Comparison of ENCODE assay signal across 21 cellular contexts in the genomic region with DNA sequence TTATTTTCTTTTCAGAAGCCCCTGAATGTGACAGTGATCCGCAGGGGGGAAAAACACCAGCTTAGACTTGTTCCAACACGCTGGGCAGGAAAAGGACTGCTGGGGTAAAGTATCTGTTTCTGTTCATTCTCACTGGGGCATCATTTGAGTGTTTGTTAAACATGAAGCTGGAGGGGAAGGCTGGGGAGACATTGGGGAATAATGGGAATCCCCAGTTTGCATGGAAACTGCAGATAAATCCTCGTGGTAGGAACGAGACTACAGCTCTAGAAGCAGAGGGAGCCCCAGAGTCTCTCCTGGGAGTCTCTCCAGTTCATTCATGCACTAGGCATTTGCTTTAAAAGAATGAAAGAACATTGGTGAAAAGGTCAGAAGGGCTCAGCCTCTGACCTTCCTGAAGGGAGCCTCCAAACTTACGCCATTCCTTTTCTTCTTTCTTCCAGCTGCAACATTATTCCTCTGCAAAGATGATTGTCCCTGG. TPM values are rescaled to one million over a fixed set of nuclear protein-coding genes. Genes with fewer than 3 reads are reported as not detected.
DNase-seq lines count a peak whose midpoint lies in the region; ATAC-seq, FAIRE-seq and TF ChIP-seq lines count a peak whose summit lies in the region.
"Had no signal": no experiment of that assay in that cellular context is flagged by ENCODE, and none has a peak within 500 bp of the region (broad histone marks: within the 10 kb centered on the region; RNA-seq: fewer than 3 reads in every experiment).

No MANE protein-coding gene starts in this region.

- CTCF ChIA-PET in CD8-positive, alpha-beta memory T cell (lab: Charles Lee) = interaction anchor here (1.0 to 3.2 kb wide), 2 partner anchors 8 to 121 kb away, joined by 3 to 16 read pairs; no protein-coding TSS in a partner anchor
- CTCF ChIA-PET in GM12878 (lab: Yijun Ruan, JAX) = interaction anchor here (0.6 to 2.1 kb wide), 10 partner anchors 10 to 207 kb away, joined by 3 to 10 read pairs (median 3); no protein-coding TSS in a partner anchor

- H2AK5ac ChIP-seq in mesenchymal stem cell (ENCODE audit: low read length, severe bottlenecking) = no peak overlapping the region

- H2BK5ac ChIP-seq in mesenchymal stem cell (ENCODE audit: low read depth, low read length, poor library complexity, severe bottlenecking) = no peak overlapping the region

- H2AFZ ChIP-seq in GM12878 (ENCODE audit: control insufficient read depth, low read depth, low read length) (no peak overlapping the region), mesenchymal stem cell (ENCODE audit: low read depth, low read length) (no peak overlapping the region)

- 87% methylated on average over 5 of the region's 5 CpGs for WGBS in GM12878 (ENCODE audit: insufficient coverage, insufficient replicate concordance, low lambda C conversion rate, missing lambda C conversion rate)
- 47% methylated on average over 5 of the region's 5 CpGs for WGBS in mesenchymal stem cell

- H3K4me3 ChIP-seq in CD8-positive, alpha-beta memory T cell (ENCODE audit: low read length) = no peak overlapping the region
- H3K4me3 ChIP-seq in GM12878 (no peak overlapping the region), mesenchymal stem cell (ENCODE audit: insufficient read depth in 1 of 2, low read depth in 1 of 2, low read length in 2 of 2) (no peak overlapping the region)

- no peaks in the 10 kb centered on the region for H3K79me2 ChIP-seq in GM12878 (ENCODE audit: control insufficient read depth, insufficient read depth, low read length)

- H3K27me3 Mint-ChIP-seq in CD8-positive, alpha-beta memory T cell = no peaks in the 10 kb centered on the region
- H3K27me3 Mint-ChIP-seq: activated naive CD8-positive, alpha-beta T cell had no signal

- intact Hi-C loops in GM12878 (cut with micrococcal nuclease; ENCODE audit: unreplicated experiment) = loop anchor here (5.0 kb wide), 1 partner anchor 206 kb away; no protein-coding TSS in a partner anchor

- H3K27ac ChIP-seq in CD8-positive, alpha-beta memory T cell (ENCODE audit: low read depth, low read length) = no peak overlapping the region
- no peak overlapping the region for H3K27ac ChIP-seq in GM12878 (ENCODE audit: control insufficient read depth, insufficient read depth)
- H3K27ac ChIP-seq in mesenchymal stem cell (ENCODE audit: low read length, poor library complexity, severe bottlenecking) = no peak overlapping the region
- H3K27ac ChIP-seq: C4-2B, HL-60, KMS-11 had no signal

- no peak overlapping the region for H3K14ac ChIP-seq in mesenchymal stem cell (ENCODE audit: low read length in 2 of 2)

- no peak for FAIRE-seq in GM12878 (lab: Jason Lieb, UNC)
- FAIRE-seq: GM12891 had no signal

- H3K4me1 Mint-ChIP-seq in CD8-positive, alpha-beta memory T cell = peaks cover 7 to 21% (median 16%) of the 10 kb centered on the region in 3 donors

- H3K23ac ChIP-seq in mesenchymal stem cell (ENCODE audit: low read length in 2 of 2) = no peak overlapping the region

- RAD21 ChIA-PET in GM12878 (lab: Charles Lee; ENCODE audit: unreplicated experiment) = interaction anchor here (2.1 kb wide), 1 partner anchor 75 kb away, joined by 7 read pairs; no protein-coding TSS in a partner anchor

- in situ Hi-C loops in GM12878 (cut with MboI) = no loop called here

- H3K4me1 ChIP-seq in CD8-positive, alpha-beta memory T cell (ENCODE audit: insufficient read depth, low read length) = peaks cover 9% of the 10 kb centered on the region
- H3K4me1 ChIP-seq in GM12878 (ENCODE audit: control insufficient read depth, insufficient read depth, low read length) = peaks cover 8% of the 10 kb centered on the region
- H3K4me1 ChIP-seq in mesenchymal stem cell (ENCODE audit: control insufficient read depth, insufficient read depth, low read depth, low read length) = peaks cover 7% of the 10 kb centered on the region

- H3K36me3 ChIP-seq in CD8-positive, alpha-beta memory T cell (ENCODE audit: insufficient read depth, low read length) = no peaks in the 10 kb centered on the region
- peaks cover 0 to 13% of the 10 kb centered on the region in 2 experiments; a peak in 2 of 4 replicates for H3K36me3 ChIP-seq in GM12878 (ENCODE audit: control insufficient read depth in 2 of 2, insufficient read depth in 2 of 2, low read length in 1 of 2)
- H3K36me3 ChIP-seq in mesenchymal stem cell (ENCODE audit: control insufficient read depth in 1 of 2, insufficient read depth in 2 of 2, low read depth in 1 of 2, low read length in 2 of 2) = peaks cover 52 to 68% of the 10 kb centered on the region in 2 experiments

- TSS peak; percentile 51 for BruUV-seq in GM12878 (replicated peaks; lab: Mats Ljungman, UMichigan)

- no peak for DNase-seq in CD8-positive, alpha-beta memory T cell
- peak; percentile 68 for DNase-seq in NCI-H146 (lab: John Stamatoyannopoulos, UW)
- no peak for DNase-seq in GM12878 (ENCODE audit: low read depth, low spot score)
- DNase-seq in mesenchymal stem cell = peak; percentile 89
- DNase-seq in activated CD4-positive, alpha-beta T cell treated with anti-CD3 and anti-CD28 coated beads for 1 hour = no peak
- DNase-seq in activated effector memory CD4-positive, alpha-beta T cell treated with anti-CD3 and anti-CD28 coated beads, Interleukin-2, amount 50 U/mL, for 16 hours = no peak
- no peak for DNase-seq in OCI-M2 (lab: John Stamatoyannopoulos, UW; ENCODE audit: unreplicated experiment)
- no peak for DNase-seq in NCI-H1048 (lab: John Stamatoyannopoulos, UW)
- DNase-seq: activated CD4-positive, alpha-beta T cell treated with anti-CD3 and anti-CD28 coated beads for 48 hours; activated T-cell treated with anti-CD3 and anti-CD28 coated beads, Interleukin-2, amount 50 U/mL, for 1 hour; cerebellar nuclear complex; left colon; NCI-H1436 treated with DMSO at 0.1 percent for 48 hours; SHP77 had no signal

- no peak for TF ChIP-seq POLR2A in GM12878 (IDR thresholded peaks at IDR 0.05; ENCODE audit: low read depth, low read length)

- no peak for TF ChIP-seq EP300 in GM12878 (IDR thresholded peaks at IDR 0.05; ENCODE audit: borderline replicate concordance in 1 of 2, control insufficient read depth in 1 of 2, low read depth in 2 of 2, low read length in 2 of 2)

- no peak overlapping the region for H4K8ac ChIP-seq in mesenchymal stem cell (ENCODE audit: low read length)

- TF ChIP-seq CTCF in GM12878 (IDR thresholded peaks at IDR 0.05 in 2 of 3, conservative IDR thresholded peaks at IDR 0.05 in 1 of 3; ENCODE audit: control insufficient read depth in 2 of 3, extremely low read depth in 1 of 3, insufficient read depth in 1 of 3, low read depth in 3 of 3, low read length in 3 of 3) = no peak

- H3K9me3 ChIP-seq in CD8-positive, alpha-beta memory T cell (ENCODE audit: low read length) = no peaks in the 10 kb centered on the region
- H3K9me3 ChIP-seq in GM12878 (replicated peaks; ENCODE audit: control insufficient read depth, insufficient read depth, low read length) (no peaks in the 10 kb centered on the region), mesenchymal stem cell (ENCODE audit: control insufficient read depth, low read length) (no peaks in the 10 kb centered on the region)

- no peak for TF ChIP-seq RAD21 in GM12878 (IDR thresholded peaks at IDR 0.05; ENCODE audit: insufficient read depth, low read depth, low read length)

- no peak overlapping the region for H3K4me3 Mint-ChIP-seq in CD8-positive, alpha-beta memory T cell
- H3K4me3 Mint-ChIP-seq: activated naive CD8-positive, alpha-beta T cell had no signal

- no peaks in the 10 kb centered on the region for H3K27me3 ChIP-seq in CD8-positive, alpha-beta memory T cell (ENCODE audit: insufficient read depth, low read length, poor library complexity, severe bottlenecking)
- H3K27me3 ChIP-seq in GM12878 (replicated peaks in 1 of 2; ENCODE audit: control insufficient read depth in 2 of 2, insufficient read depth in 2 of 2, low read length in 1 of 2) (no peaks in the 10 kb centered on the region), mesenchymal stem cell (ENCODE audit: control insufficient read depth in 1 of 2, insufficient read depth in 1 of 2, low read length in 2 of 2) (no peaks in the 10 kb centered on the region)

- no peak overlapping the region for H3K18ac ChIP-seq in mesenchymal stem cell (ENCODE audit: low read depth in 1 of 2, low read length in 2 of 2)

- H4K20me1 ChIP-seq in GM12878 (ENCODE audit: control insufficient read depth, insufficient read depth) = no peaks in the 10 kb centered on the region

- H3K4ac ChIP-seq in mesenchymal stem cell (ENCODE audit: low read depth in 1 of 2, low read length in 2 of 2) = no peak overlapping the region

- POLR2A ChIA-PET in CD8-positive, alpha-beta memory T cell (lab: Charles Lee) = no interaction called here
- POLR2A ChIA-PET in GM12878 (lab: Charles Lee) = no interaction called here

- peaks cover 6% of the 10 kb centered on the region for H3K79me1 ChIP-seq in mesenchymal stem cell (replicated peaks; ENCODE audit: low read length, poor library complexity, severe bottlenecking)

- H3K4me2 ChIP-seq in GM12878 (ENCODE audit: control insufficient read depth, insufficient read depth) (no peak overlapping the region), mesenchymal stem cell (ENCODE audit: low read length, poor library complexity, severe bottlenecking) (no peak overlapping the region)
- H3K4me2 ChIP-seq: KMS-11 had no signal

- H3K9me3 Mint-ChIP-seq in CD8-positive, alpha-beta memory T cell = no peaks in the 10 kb centered on the region

- H2BK12ac ChIP-seq in mesenchymal stem cell (ENCODE audit: low read length in 2 of 2) = no peak overlapping the region

- H3K9ac ChIP-seq in GM12878 (ENCODE audit: control insufficient read depth, insufficient read depth, low read length) (no peak overlapping the region), mesenchymal stem cell (ENCODE audit: low read length) (peak overlapping the region; percentile 3)
- H3K9ac ChIP-seq: KMS-11 had no signal

- no peak overlapping the region for H4K91ac ChIP-seq in mesenchymal stem cell (ENCODE audit: low read length)

- H2BK15ac ChIP-seq in mesenchymal stem cell (ENCODE audit: low read depth, poor library complexity, severe bottlenecking) = no peak overlapping the region

- SMC1A ChIA-PET in GM12878 (lab: Charles Lee; ENCODE audit: uncharacterized antibody, unreplicated experiment) = interaction anchor here (1.1 to 3.7 kb wide), 2 partner anchors 23 to 76 kb away, joined by 5 to 21 read pairs; no protein-coding TSS in a partner anchor

- peaks cover 0 to 43% (median 11%) of the 10 kb centered on the region in 3 donors for H3K36me3 Mint-ChIP-seq in CD8-positive, alpha-beta memory T cell

- no peak overlapping the region for H2BK120ac ChIP-seq in mesenchymal stem cell (ENCODE audit: low read depth, low read length)

- no peak for ATAC-seq in GM12878
- ATAC-seq: HCT116, left colon had no signal

- H3K27ac Mint-ChIP-seq in CD8-positive, alpha-beta memory T cell = peak overlapping the region; percentile 11 to 95 (median 84)

RNA-seq across cellular contexts. Expression of gene CFAP251, which starts 2.5 kb away (rescaled TPM):
- total RNA-seq in CD8-positive, alpha-beta memory T cell = under 1 TPM; 0.31 to 0.72 TPM
- polyA plus RNA-seq in CD8-positive, alpha-beta memory T cell = not detected
- total RNA-seq in GM12878 (2013; cell fraction: nucleolus; rRNA removed) = 8.3 and 9.2 TPM in 2 replicates
- total RNA-seq in GM12878 (2014; rRNA removed) = 0.79 and 1.6 TPM in 2 replicates
- total RNA-seq in GM12878 (2014; rRNA removed; fragmentation: Illumina TruSeq; extraction: Trizol) = 0.37 and 0.72 TPM in 2 replicates
- total RNA-seq in GM12878 (2021) = 0.85 and 0.97 TPM in 2 replicates
- 1.0 TPM for polyA plus RNA-seq in GM12878 (2011; ENCODE audit: low read depth)
- polyA plus RNA-seq in GM12878 (2011; rRNA removed) = 0.10 and 0.23 TPM in 2 replicates
- polyA plus RNA-seq in GM12878 (2011; cell fraction: cytosol; rRNA removed) = 0.09 and 0.43 TPM in 2 replicates
- polyA plus RNA-seq in GM12878 (2011; cell fraction: nucleus; rRNA removed) = 0.21 and 0.26 TPM in 2 replicates
- polyA plus RNA-seq in GM12878 (2012) = 0.97 and 1.3 TPM in 2 replicates
- 0.72 and 1.2 TPM in 2 replicates for polyA plus RNA-seq in GM12878 (2014; fragmentation: Illumina TruSeq; extraction: Trizol)
- under 1 TPM; 0.27 to 0.42 TPM for polyA plus RNA-seq in GM12878 (2014; fragmentation: Nextera tagmentation; extraction: Ambion mirVana)
- polyA plus RNA-seq in GM12878 (2014; rRNA removed) = 0.48 and 0.95 TPM in 2 replicates
- polyA plus RNA-seq in GM12878 (2016; fragmentation: Nextera tagmentation; extraction: Ambion mirVana) = under 1 TPM; 0.11 to 0.57 TPM
- polyA minus RNA-seq in GM12878 (2011; rRNA and poly(A)+ RNA removed) = 0.51 and 0.62 TPM in 2 replicates
- not detected in 2 replicates for polyA minus RNA-seq in GM12878 (2011; cell fraction: cytosol; rRNA and poly(A)+ RNA removed)
- 0.36 and 0.86 TPM in 2 replicates for polyA minus RNA-seq in GM12878 (2011; cell fraction: nucleus; rRNA and poly(A)+ RNA removed)
- polyA plus RNA-seq in mesenchymal stem cell (2013, experiment 1 of 2) = 8.4 TPM
- polyA plus RNA-seq in mesenchymal stem cell (2013, experiment 2 of 2) = 8.4 TPM

RNA-seq across cellular contexts. Expression of gene PSMD9, which starts 27.3 kb away (rescaled TPM):
- 10 to 100 TPM; 83.7 to 89.9 TPM for total RNA-seq in CD8-positive, alpha-beta memory T cell
- polyA plus RNA-seq in CD8-positive, alpha-beta memory T cell = 99.3 TPM
- total RNA-seq in GM12878 (2013; cell fraction: nucleolus; rRNA removed) = 28.4 and 30.3 TPM in 2 replicates
- total RNA-seq in GM12878 (2014; rRNA removed) (80.8 and 110 TPM in 2 replicates), GM12878 (2014; rRNA removed; fragmentation: Illumina TruSeq; extraction: Trizol) (32.4 and 39.3 TPM in 2 replicates), GM12878 (2021) (51.1 and 70.0 TPM in 2 replicates)
- polyA plus RNA-seq in GM12878 (2011; ENCODE audit: low read depth) = 16.7 TPM
- polyA plus RNA-seq in GM12878 (2011; rRNA removed) (38.2 and 46.3 TPM in 2 replicates), GM12878 (2014; fragmentation: Illumina TruSeq; extraction: Trizol) (13.0 and 26.1 TPM in 2 replicates), GM12878 (2014; fragmentation: Nextera tagmentation; extraction: Ambion mirVana) (10 to 100 TPM; 14.6 to 33.7 TPM), GM12878 (2014; rRNA removed) (82.8 and 114 TPM in 2 replicates), GM12878 (2016; fragmentation: Nextera tagmentation; extraction: Ambion mirVana) (100 to 1,000 TPM; 132 to 152 TPM)
- polyA plus RNA-seq in GM12878 (2011; cell fraction: cytosol; rRNA removed) = 65.5 and 93.4 TPM in 2 replicates
- 46.5 and 60.9 TPM in 2 replicates for polyA plus RNA-seq in GM12878 (2011; cell fraction: nucleus; rRNA removed)
- polyA plus RNA-seq in GM12878 (2012) = 37.3 and 39.3 TPM in 2 replicates
- 23.6 and 28.5 TPM in 2 replicates for polyA minus RNA-seq in GM12878 (2011; rRNA and poly(A)+ RNA removed)
- 12.4 and 18.6 TPM in 2 replicates for polyA minus RNA-seq in GM12878 (2011; cell fraction: cytosol; rRNA and poly(A)+ RNA removed)
- 6.6 and 13.1 TPM in 2 replicates for polyA minus RNA-seq in GM12878 (2011; cell fraction: nucleus; rRNA and poly(A)+ RNA removed)
- polyA plus RNA-seq in mesenchymal stem cell (2013, experiment 1 of 2) = 55.2 TPM
- 55.8 TPM for polyA plus RNA-seq in mesenchymal stem cell (2013, experiment 2 of 2)

RNA-seq across cellular contexts. Expression of gene HPD, which starts 57.2 kb away (rescaled TPM):
- total RNA-seq in CD8-positive, alpha-beta memory T cell = not detected
- not detected for polyA plus RNA-seq in CD8-positive, alpha-beta memory T cell
- total RNA-seq in GM12878 (2013; cell fraction: nucleolus; rRNA removed) = not detected in 2 replicates
- not detected in 2 replicates for total RNA-seq in GM12878 (2014; rRNA removed)
- not detected in 2 replicates for total RNA-seq in GM12878 (2014; rRNA removed; fragmentation: Illumina TruSeq; extraction: Trizol)
- 0.13 and 0.28 TPM in 2 replicates for total RNA-seq in GM12878 (2021)
- polyA plus RNA-seq in GM12878 (2011; ENCODE audit: low read depth) = not detected
- polyA plus RNA-seq in GM12878 (2011; rRNA removed) = not detected in 2 replicates
- not detected in 2 replicates for polyA plus RNA-seq in GM12878 (2011; cell fraction: cytosol; rRNA removed)
- not detected in 2 replicates for polyA plus RNA-seq in GM12878 (2011; cell fraction: nucleus; rRNA removed)
- polyA plus RNA-seq in GM12878 (2012) = 0.15 TPM in 1 of 2 replicates, not detected in the other
- polyA plus RNA-seq in GM12878 (2014; fragmentation: Illumina TruSeq; extraction: Trizol) = not detected in 2 replicates
- polyA plus RNA-seq in GM12878 (2014; fragmentation: Nextera tagmentation; extraction: Ambion mirVana) = under 1 TPM in 1 of 2 experiments, not detected in 1; 0.04 TPM
- 0.15 and 0.69 TPM in 2 replicates for polyA plus RNA-seq in GM12878 (2014; rRNA removed)
- polyA plus RNA-seq in GM12878 (2016; fragmentation: Nextera tagmentation; extraction: Ambion mirVana) = not detected
- not detected in 2 replicates for polyA minus RNA-seq in GM12878 (2011; rRNA and poly(A)+ RNA removed)
- not detected in 2 replicates for polyA minus RNA-seq in GM12878 (2011; cell fraction: cytosol; rRNA and poly(A)+ RNA removed)
- polyA minus RNA-seq in GM12878 (2011; cell fraction: nucleus; rRNA and poly(A)+ RNA removed) = not detected in 2 replicates
- polyA plus RNA-seq in mesenchymal stem cell (2013, experiment 1 of 2) = 0.48 TPM
- 0.47 TPM for polyA plus RNA-seq in mesenchymal stem cell (2013, experiment 2 of 2)
- total RNA-seq: pulmonary artery endothelial cell had no signal

Comparison
In these comparisons a context has a peak if more than half of its experiments do, and no peak if none do; other contexts are left out.
1. DNase-seq: peak in NCI-H146 (single experiment) and mesenchymal stem cell (single experiment); none in CD8-positive, alpha-beta memory T cell (0 of 5), GM12878 (single experiment), activated CD4-positive, alpha-beta T cell treated with anti-CD3 and anti-CD28 coated beads for 1 hour (single experiment), activated effector memory CD4-positive, alpha-beta T cell treated with anti-CD3 and anti-CD28 coated beads, Interleukin-2, amount 50 U/mL, for 16 hours (single experiment), OCI-M2 (single experiment) and NCI-H1048 (single experiment).